8 cellular contexts compared by ENCODE assay signal in genomic region chr4:26069218-26069617, GRCh38.
DNase-seq lines count a peak whose midpoint lies in the region; ATAC-seq and TF ChIP-seq lines count a peak whose summit lies in the region.

No MANE protein-coding gene starts in this region.

- H3K4me3 ChIP-seq in neuronal stem cell (ENCODE audit: low read length in 2 of 2): no peak overlapping the region

- no peak overlapping the region for H3K9ac ChIP-seq in neuronal stem cell (ENCODE audit: low read depth, low read length, poor library complexity)

- H3K4me2 ChIP-seq in neuronal stem cell (ENCODE audit: insufficient read depth, low read length, poor library complexity, severe bottlenecking): no peak overlapping the region

- no peaks in the 10 kb centered on the region for H3K36me3 ChIP-seq in neuronal stem cell (replicated peaks in 1 of 2; ENCODE audit: control insufficient read depth in 2 of 2, insufficient read depth in 2 of 2, low read length in 2 of 2)

- no peak overlapping the region for H3K18ac ChIP-seq in neuronal stem cell (ENCODE audit: low read length)

- no peaks in the 10 kb centered on the region for H3K9me3 ChIP-seq in neuronal stem cell (replicated peaks in 1 of 2; ENCODE audit: control insufficient read depth in 2 of 2, insufficient read depth in 1 of 2, low read depth in 1 of 2, low read length in 2 of 2)

- no peak overlapping the region for H4K8ac ChIP-seq in neuronal stem cell (ENCODE audit: low read depth, low read length)

- H3K14ac ChIP-seq in neuronal stem cell (ENCODE audit: low read length): no peak overlapping the region

- H2BK120ac ChIP-seq in neuronal stem cell (ENCODE audit: low read depth, low read length): no peak overlapping the region

- no peak overlapping the region for H2AK5ac ChIP-seq in neuronal stem cell (ENCODE audit: low read depth, low read length)

- no peak overlapping the region for H3K23ac ChIP-seq in neuronal stem cell (ENCODE audit: low read depth, low read length, poor library complexity)

- H3K4ac ChIP-seq in neuronal stem cell (ENCODE audit: low read length): no peak overlapping the region

- no peak overlapping the region for H3K27ac ChIP-seq in neuronal stem cell (replicated peaks; ENCODE audit: low read length)

- ATAC-seq in GM18511 (IDR thresholded peaks at IDR 0.05; ENCODE audit: unreplicated experiment): no peak
- ATAC-seq in HG03280 (IDR thresholded peaks at IDR 0.05; ENCODE audit: unreplicated experiment): no peak

- no peaks in the 10 kb centered on the region for H3K27me3 ChIP-seq in neuronal stem cell (ENCODE audit: control insufficient read depth in 3 of 3, insufficient read depth in 3 of 3, low read depth in 1 of 3, low read length in 3 of 3)

- H4K91ac ChIP-seq in neuronal stem cell (ENCODE audit: low read depth, low read length, poor library complexity): no peak overlapping the region

- no peak overlapping the region for H2BK15ac ChIP-seq in neuronal stem cell (ENCODE audit: low read length)

- DNase-seq in GM13976 (ENCODE audit: low spot score) (peak; percentile 50), KBM-7 (peak; percentile 45), amniotic epithelial cell (ENCODE audit: low read depth) (peak; percentile 25), neuronal stem cell (ENCODE audit: low spot score) (peak; percentile 24)
- DNase-seq in effector CD8-positive, alpha-beta T cell (lab: John Stamatoyannopoulos, UW): no peak
- no peak for DNase-seq in activated effector memory CD4-positive, alpha-beta T cell treated with Interleukin-2 at 50 U/mL for 16 hours

- peak; percentile 48 for TF ChIP-seq CTCF in GM13976 (IDR thresholded peaks at IDR 0.05; ENCODE audit: borderline replicate concordance, control extremely low read depth, extremely low read depth, insufficient read depth, missing control alignments)

- no peak overlapping the region for H2BK12ac ChIP-seq in neuronal stem cell (ENCODE audit: low read length)

- H3K79me1 ChIP-seq in neuronal stem cell (ENCODE audit: low read depth, low read length): no peaks in the 10 kb centered on the region

- H3K4me1 ChIP-seq in neuronal stem cell (ENCODE audit: control insufficient read depth in 2 of 2, insufficient read depth in 1 of 2, low read depth in 1 of 2, low read length in 2 of 2): peaks cover 0 to 3% of the 10 kb centered on the region in 2 donors

- WGBS in neuronal stem cell (ENCODE audit: extremely low coverage in 2 of 2, insufficient read length in 2 of 2, insufficient replicate concordance in 1 of 2), 2 donors: no CpG with 5 or more reads among the region's 4 CpGs

- in situ Hi-C loops in GM13976 (cut with MboI; ENCODE audit: low sequenced_read_pairs, unreplicated experiment): loop anchor here (25.0 kb wide), 1 partner anchor 943 kb away; no protein-coding TSS in a partner anchor
- in situ Hi-C loops in KBM-7 (cut with MboI; ENCODE audit: low pct_unique_long_range_greater_than_20kb, low sequenced_read_pairs): no loop called here

- no peak overlapping the region for H2AFZ ChIP-seq in neuronal stem cell (ENCODE audit: low read length)

- no peak overlapping the region for H2BK5ac ChIP-seq in neuronal stem cell (ENCODE audit: low read length)

Comparison
In these comparisons a context has a peak if more than half of its experiments do, and no peak if none do; other contexts are left out.
1. DNase-seq: peak in GM13976 (single experiment), KBM-7 (single experiment), amniotic epithelial cell (single experiment) and neuronal stem cell (single experiment); none in effector CD8-positive, alpha-beta T cell (single experiment) and activated effector memory CD4-positive, alpha-beta T cell treated with Interleukin-2 at 50 U/mL for 16 hours (single experiment).